ENCODE assay signal across 1 cellular context in genomic region chr20:38073307-38074010, GRCh38.
TF ChIP-seq lines count a peak whose summit lies in the region.

No MANE protein-coding gene starts in this region.

TF ChIP-seq in GM23338, 12 proteins besides CTCF, POLR2A, EP300 and RAD21 (continued from another document):
- TF ChIP-seq REST (IDR thresholded peaks at IDR 0.05; ENCODE audit: unreplicated experiment), result no peak
- TF ChIP-seq EZH2phosphoT487 (IDR thresholded peaks at IDR 0.05; ENCODE audit: unreplicated experiment), result no peak
- no peak for TF ChIP-seq CREB1 (CRISPR knock-in tag; IDR thresholded peaks at IDR 0.05; ENCODE audit: low read depth)
- no peak for TF ChIP-seq EZH2 (IDR thresholded peaks at IDR 0.05; ENCODE audit: low read depth, unreplicated experiment)
- no peak for TF ChIP-seq NANOG (IDR thresholded peaks at IDR 0.05; ENCODE audit: borderline replicate concordance)
